In genomic region chr2:42360890-42361727, GRCh38 we compare ENCODE assay signal across 1 cellular context.
TF ChIP-seq lines count a peak whose summit lies in the region.

Gene COX7A2L (minus strand): TSS chr2:42361217. CDS start chr2:42361161, 56 bp downstream.

TF ChIP-seq in HepG2, 621 proteins besides CTCF, POLR2A, EP300 and RAD21 (continued from another document):
- TF ChIP-seq ZNF274 (CRISPR knock-in tag; IDR thresholded peaks at IDR 0.05) (peak; percentile 77), FOXP1 (IDR thresholded peaks at IDR 0.05) (no peak), FOXP1 (CRISPR knock-in tag; IDR thresholded peaks at IDR 0.05) (no peak; the same call in 1 of the 2 replicates), HNF4G (IDR thresholded peaks at IDR 0.05; ENCODE audit: borderline replicate concordance, low read depth, low read length) (no peak), HNF4G (CRISPR knock-in tag; IDR thresholded peaks at IDR 0.05; ENCODE audit: borderline replicate concordance, low read depth) (peak; percentile 61; the same call in 1 of the 2 replicates), HHEX (CRISPR knock-in tag; IDR thresholded peaks at IDR 0.05) (no peak), TIGD3 (CRISPR knock-in tag; IDR thresholded peaks at IDR 0.05; ENCODE audit: borderline replicate concordance) (peak; percentile 93; the same call in 1 of the 2 replicates), SOX13 (IDR thresholded peaks at IDR 0.05) (no peak), SOX13 (CRISPR knock-in tag; conservative IDR thresholded peaks at IDR 0.05 in 1 of 2, IDR thresholded peaks at IDR 0.05 in 1 of 2) (peak in 1 of 2 experiments; percentile 18; a peak in 1 of 4 replicates), ONECUT2 (CRISPR knock-in tag; IDR thresholded peaks at IDR 0.05) (0 out of 2 replicates have a peak, but pooled peaks have one; percentile 18), ZFP62 (CRISPR knock-in tag; IDR thresholded peaks at IDR 0.05) (0 out of 2 replicates have a peak, but pooled peaks have one; percentile 53), ZNF740 (CRISPR knock-in tag; IDR thresholded peaks at IDR 0.05) (no peak; the same call in 1 of the 2 replicates), ATF2 (CRISPR knock-in tag; IDR thresholded peaks at IDR 0.05) (peak; percentile 61), SATB2 (CRISPR knock-in tag; IDR thresholded peaks at IDR 0.05) (0 out of 2 replicates have a peak, but pooled peaks have one; percentile 31), POLR2G (IDR thresholded peaks at IDR 0.05; ENCODE audit: low read depth, low read length) (peak; percentile 87), TAF15 (IDR thresholded peaks at IDR 0.05; ENCODE audit: low read depth, low read length, poor library complexity, severe bottlenecking) (peak; percentile 43), NFRKB (IDR thresholded peaks at IDR 0.05) (no peak), ZNF652 (CRISPR knock-in tag; IDR thresholded peaks at IDR 0.05; ENCODE audit: borderline replicate concordance, low read depth) (no peak), CBFB (CRISPR knock-in tag; IDR thresholded peaks at IDR 0.05) (peak; percentile 58; the same call in 1 of the 2 replicates), ZBTB43 (CRISPR knock-in tag; conservative IDR thresholded peaks at IDR 0.05) (no peak; the same call in 1 of the 2 replicates), ZNF337 (CRISPR knock-in tag; IDR thresholded peaks at IDR 0.05; ENCODE audit: borderline replicate concordance, low read depth) (peak; percentile 96; the same call in 1 of the 2 replicates), ZNF382 (CRISPR knock-in tag; IDR thresholded peaks at IDR 0.05; ENCODE audit: borderline replicate concordance) (no peak), USF2 (IDR thresholded peaks at IDR 0.05; ENCODE audit: low read depth, low read length) (peak; percentile 59; the same call in 1 of the 2 replicates), USF2 (CRISPR knock-in tag; IDR thresholded peaks at IDR 0.05; ENCODE audit: borderline replicate concordance) (peak; percentile 69; the same call in 1 of the 2 replicates), ZNF292 (CRISPR knock-in tag; IDR thresholded peaks at IDR 0.05; ENCODE audit: borderline replicate concordance, low read depth) (peak; percentile 23; the same call in 1 of the 2 replicates), ATF6 (CRISPR knock-in tag; conservative IDR thresholded peaks at IDR 0.05) (0 out of 2 replicates have a peak, but pooled peaks have one; percentile 73), YY1 (IDR thresholded peaks at IDR 0.05; ENCODE audit: insufficient read depth, insufficient replicate concordance, low read depth, low read length) (peak; percentile 5), ZNF441 (CRISPR knock-in tag; IDR thresholded peaks at IDR 0.05; ENCODE audit: borderline replicate concordance) (no peak), ZNF30 (CRISPR knock-in tag; IDR thresholded peaks at IDR 0.05) (no peak), ZNF570 (CRISPR knock-in tag; IDR thresholded peaks at IDR 0.05; ENCODE audit: borderline replicate concordance) (no peak), ZNF784 (CRISPR knock-in tag; IDR thresholded peaks at IDR 0.05; ENCODE audit: borderline replicate concordance) (no peak), RERE (CRISPR knock-in tag; IDR thresholded peaks at IDR 0.05; ENCODE audit: low read depth) (no peak; the same call in 1 of the 2 replicates), ZNF766 (CRISPR knock-in tag; IDR thresholded peaks at IDR 0.05; ENCODE audit: borderline replicate concordance) (peak; percentile 90), KAT7 (CRISPR knock-in tag; IDR thresholded peaks at IDR 0.05; ENCODE audit: borderline replicate concordance) (no peak; the same call in none of the 2 replicates), GATA4 (IDR thresholded peaks at IDR 0.05; ENCODE audit: borderline replicate concordance, low read depth) (peak; percentile 20; the same call in 1 of the 2 replicates), ZNF224 (CRISPR knock-in tag; IDR thresholded peaks at IDR 0.05) (no peak), MED8 (CRISPR knock-in tag; IDR thresholded peaks at IDR 0.05; ENCODE audit: insufficient replicate concordance) (peak; percentile 49), RFXAP (CRISPR knock-in tag; IDR thresholded peaks at IDR 0.05; ENCODE audit: borderline replicate concordance) (peak; percentile 59; the same call in 1 of the 2 replicates), HMGXB3 (CRISPR knock-in tag; IDR thresholded peaks at IDR 0.05; ENCODE audit: borderline replicate concordance) (no peak)
TF ChIP-seq in HepG2: peak in this region for 327.
